8 cellular contexts compared by ENCODE assay signal in the genomic region with DNA sequence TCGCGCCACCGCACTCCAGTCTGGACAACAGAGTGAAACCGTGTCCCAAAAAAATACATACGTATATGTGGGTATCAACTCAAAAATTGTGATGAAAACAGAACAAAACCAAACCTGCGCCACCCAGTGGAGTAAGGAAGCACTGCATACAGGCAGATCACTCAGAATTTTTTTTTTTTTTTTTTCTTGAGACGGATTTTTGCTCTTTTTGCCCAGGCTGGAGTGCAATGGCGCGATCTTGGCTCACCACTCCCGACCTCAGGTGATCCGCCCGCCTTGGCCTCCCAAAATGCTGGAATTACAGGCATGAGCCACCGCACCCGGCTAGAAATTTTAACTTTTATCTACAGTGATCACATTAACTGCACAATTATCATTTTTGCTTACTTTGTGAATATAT. TPM values are rescaled to one million over a fixed set of nuclear protein-coding genes. Genes with fewer than 3 reads are reported as not detected.
A peak's percentile ranks its signal among the peaks of the same experiment; 100 is the strongest.
DNase-seq lines count a peak whose midpoint lies in the region; ATAC-seq, FAIRE-seq and TF ChIP-seq lines count a peak whose summit lies in the region.

No MANE protein-coding gene starts in this region.

- POLR2A ChIA-PET in RWPE1 (lab: Yijun Ruan, JAX; ENCODE audit: low non-redundant PET) = no interaction called here

- H3K4me1 ChIP-seq in BE2C (no peaks in the 10 kb centered on the region), sigmoid colon (no peaks in the 10 kb centered on the region)

- H3K4me3 ChIP-seq in BE2C (ENCODE audit: low read depth, low read length) (peak overlapping the region; percentile 25; the same call in 1 of the 2 replicates), sigmoid colon (no peak overlapping the region)

- no peaks in the 10 kb centered on the region for H3K9me3 ChIP-seq in BE2C
- H3K9me3 ChIP-seq in sigmoid colon = no peaks in the 10 kb centered on the region

- TF ChIP-seq CTCF in BE2C (IDR thresholded peaks at IDR 0.05; ENCODE audit: low read depth, low read length) (peak; percentile 74), RWPE1 (conservative IDR thresholded peaks at IDR 0.05; ENCODE audit: low read depth) (peak; percentile 91), sigmoid colon (IDR thresholded peaks at IDR 0.05) (peak; percentile 62 to 93 (median 82))

- 38 to 39% methylated on average over 14 of the region's 14 CpGs for WGBS in sigmoid colon, 2 donors

- H3K36me3 ChIP-seq in BE2C (no peaks in the 10 kb centered on the region), sigmoid colon (no peaks in the 10 kb centered on the region)

- ATAC-seq in left cardiac atrium (peak in 1 of 2 donors; percentile 16), GM21723 (IDR thresholded peaks at IDR 0.05; ENCODE audit: unreplicated experiment) (no peak), GM19397 (IDR thresholded peaks at IDR 0.05; ENCODE audit: unreplicated experiment) (no peak)

- H3K27me3 ChIP-seq in BE2C (no peaks in the 10 kb centered on the region), sigmoid colon (no peaks in the 10 kb centered on the region)

- H3K27ac ChIP-seq in RWPE1 (no peak overlapping the region), sigmoid colon (no peak overlapping the region)

- no peak for TF ChIP-seq POLR2A in H54 (IDR thresholded peaks at IDR 0.05; ENCODE audit: low read depth, low read length)
- TF ChIP-seq POLR2A in sigmoid colon (IDR thresholded peaks at IDR 0.05) = no peak

- intact Hi-C loops in left cardiac atrium (cut with DNase I) = loop anchor here in 1 of 2 donors (2.0 to 10.0 kb wide), 2 partner anchors 136 to 472 kb away; no protein-coding TSS in a partner anchor
- intact Hi-C loops in sigmoid colon (cut with DNase I) = loop anchor here (1.0 kb wide), 1 partner anchor 136 kb away; no protein-coding TSS in a partner anchor

- no peak for TF ChIP-seq EP300 in sigmoid colon (IDR thresholded peaks at IDR 0.05)

- CTCF ChIA-PET in RWPE1 (lab: Yijun Ruan, JAX) = interaction anchor here (0.5 to 0.9 kb wide), 8 partner anchors 11 to 1276 kb away, joined by 3 to 7 read pairs (median 3); no protein-coding TSS in a partner anchor

- peak; percentile 65 for DNase-seq in BE2C
- no peak for DNase-seq in H54 (ENCODE audit: insufficient read length, low spot score)
- DNase-seq in RWPE1 (ENCODE audit: low spot score) = peak; percentile 44
- DNase-seq in activated naive CD4-positive, alpha-beta T cell treated with Interleukin-2 at 50 U/mL for 16 hours = peak; percentile 73
- DNase-seq in left cardiac atrium = peak; percentile 68
- DNase-seq in sigmoid colon = no peak

- FAIRE-seq in H54 (lab: Jason Lieb, UNC) = peak; percentile 23

RNA-seq across cellular contexts. Expression of gene TMEM236, which starts 9.1 kb away (rescaled TPM):
- polyA plus RNA-seq in BE2C (2012; ENCODE audit: insufficient read depth, insufficient read length, low read depth) = 0.23 TPM
- total RNA-seq in left cardiac atrium (under 1 TPM; 0.71 to 0.94 TPM), sigmoid colon (1 to 10 TPM in 2 of 4 donors, under 1 TPM in 2; 0.28 to 1.8 (median 1.00) TPM)
- 10 to 100 TPM in 1 of 3 donors, 1 to 10 TPM in 2; 2.4 to 10.5 (median 4.9) TPM for polyA plus RNA-seq in sigmoid colon

Comparison
In these comparisons a context has a peak if more than half of its experiments do, and no peak if none do; other contexts are left out.
1. DNase-seq: peak in BE2C (single experiment), RWPE1 (single experiment), activated naive CD4-positive, alpha-beta T cell treated with Interleukin-2 at 50 U/mL for 16 hours (single experiment) and left cardiac atrium (single experiment); none in H54 (single experiment) and sigmoid colon (single experiment).
2. Peak in every context shown above with its lines, with median percentiles within 50 percentile points of each other: CTCF ChIP-seq.